In genomic region chr3:188605231-188605630, GRCh38 we compare ENCODE assay signal across 20 cellular contexts.
"Had no signal": no experiment of that assay in that cellular context is flagged by ENCODE, and none has a peak within 500 bp of the region (broad histone marks: within the 10 kb centered on the region; RNA-seq: fewer than 3 reads in every experiment).

No MANE protein-coding gene starts in this region.

- H3K27ac ChIP-seq: body of pancreas, pancreas had no signal

- DNase-seq: activated CD4-positive, alpha-beta T cell treated with anti-CD3 and anti-CD28 coated beads, Interleukin-2, amount 10 ng/mL, durations not matched to agents 24 days and 14 days; activated CD8-positive, alpha-beta memory T cell treated with anti-CD3 and anti-CD28 coated beads, Interleukin-2, amount 50 U/mL, for 48 hours; activated gamma-delta T cell; activated T-cell treated with anti-CD3 and anti-CD28 coated beads, Interleukin-2, amount 50 U/mL, for 72 hours; amniotic stem cell; body of pancreas; central memory CD4-positive, alpha-beta T cell; cortex of kidney; effector CD8-positive, alpha-beta T cell; hippocampal formation; mammary epithelial cell; mucosa of descending colon; naive thymus-derived CD4-positive, alpha-beta T cell; pancreas; stimulated activated naive CD4-positive, alpha-beta T cell; substantia nigra; T-helper 2 cell had no signal

- H3K4me3 ChIP-seq: body of pancreas, mucosa of descending colon, pancreas had no signal

- ATAC-seq: activated naive CD4-positive, alpha-beta T cell treated with anti-CD3 and anti-CD28 coated beads, Interleukin-2, amount 50 U/mL, for 72 hours; activated T-cell treated with anti-CD3 and anti-CD28 coated beads, Interleukin-2, amount 50 U/mL, for 72 hours; body of pancreas; left lobe of liver; mucosa of descending colon; naive thymus-derived CD4-positive, alpha-beta T cell; WTC11 had no signal

- H3K27me3 ChIP-seq: body of pancreas, pancreas had no signal

- H3K4me1 ChIP-seq: body of pancreas, pancreas had no signal

- H3K9me3 ChIP-seq: body of pancreas, pancreas had no signal
